In genomic region chr16:56662357-56663354, GRCh38 we compare ENCODE assay signal across 1 cellular context.
TF ChIP-seq lines count a peak whose summit lies in the region.

No MANE protein-coding gene starts in this region.

TF ChIP-seq in IMR-90, 13 proteins besides CTCF, POLR2A, EP300 and RAD21:
- no peak for TF ChIP-seq BHLHE40 (IDR thresholded peaks at IDR 0.05; ENCODE audit: low read depth, low read length)
- no peak for TF ChIP-seq NFE2L2 (IDR thresholded peaks at IDR 0.05; ENCODE audit: low read depth, low read length)
- TF ChIP-seq MXI1 (IDR thresholded peaks at IDR 0.05; ENCODE audit: borderline replicate concordance, low read depth, low read length), result no peak
- no peak for TF ChIP-seq FOS (IDR thresholded peaks at IDR 0.05; ENCODE audit: low read depth, low read length)
- TF ChIP-seq MAFK (IDR thresholded peaks at IDR 0.05; ENCODE audit: low read depth, low read length), result no peak
- TF ChIP-seq, protein P1, sequence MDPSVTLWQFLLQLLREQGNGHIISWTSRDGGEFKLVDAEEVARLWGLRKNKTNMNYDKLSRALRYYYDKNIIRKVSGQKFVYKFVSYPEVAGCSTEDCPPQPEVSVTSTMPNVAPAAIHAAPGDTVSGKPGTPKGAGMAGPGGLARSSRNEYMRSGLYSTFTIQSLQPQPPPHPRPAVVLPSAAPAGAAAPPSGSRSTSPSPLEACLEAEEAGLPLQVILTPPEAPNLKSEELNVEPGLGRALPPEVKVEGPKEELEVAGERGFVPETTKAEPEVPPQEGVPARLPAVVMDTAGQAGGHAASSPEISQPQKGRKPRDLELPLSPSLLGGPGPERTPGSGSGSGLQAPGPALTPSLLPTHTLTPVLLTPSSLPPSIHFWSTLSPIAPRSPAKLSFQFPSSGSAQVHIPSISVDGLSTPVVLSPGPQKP (IDR thresholded peaks at IDR 0.05; ENCODE audit: borderline replicate concordance, low read depth, low read length), result no peak
- TF ChIP-seq RCOR1 (IDR thresholded peaks at IDR 0.05; ENCODE audit: insufficient replicate concordance, low read length), result no peak
- no peak for TF ChIP-seq CEBPB (IDR thresholded peaks at IDR 0.05; ENCODE audit: low read depth, low read length)
- TF ChIP-seq, protein P2, sequence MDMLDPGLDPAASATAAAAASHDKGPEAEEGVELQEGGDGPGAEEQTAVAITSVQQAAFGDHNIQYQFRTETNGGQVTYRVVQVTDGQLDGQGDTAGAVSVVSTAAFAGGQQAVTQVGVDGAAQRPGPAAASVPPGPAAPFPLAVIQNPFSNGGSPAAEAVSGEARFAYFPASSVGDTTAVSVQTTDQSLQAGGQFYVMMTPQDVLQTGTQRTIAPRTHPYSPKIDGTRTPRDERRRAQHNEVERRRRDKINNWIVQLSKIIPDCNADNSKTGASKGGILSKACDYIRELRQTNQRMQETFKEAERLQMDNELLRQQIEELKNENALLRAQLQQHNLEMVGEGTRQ (IDR thresholded peaks at IDR 0.05; ENCODE audit: low read depth, low read length), result no peak
- TF ChIP-seq MAZ (IDR thresholded peaks at IDR 0.05; ENCODE audit: borderline replicate concordance, low read depth, low read length), result no peak
- no peak for TF ChIP-seq CHD1 (IDR thresholded peaks at IDR 0.05; ENCODE audit: low read depth, low read length)
- no peak for TF ChIP-seq SMC3 (IDR thresholded peaks at IDR 0.05; ENCODE audit: low read depth, low read length)
- no peak for TF ChIP-seq RFX5 (IDR thresholded peaks at IDR 0.05; ENCODE audit: low read depth, low read length)
